In the genomic region with DNA sequence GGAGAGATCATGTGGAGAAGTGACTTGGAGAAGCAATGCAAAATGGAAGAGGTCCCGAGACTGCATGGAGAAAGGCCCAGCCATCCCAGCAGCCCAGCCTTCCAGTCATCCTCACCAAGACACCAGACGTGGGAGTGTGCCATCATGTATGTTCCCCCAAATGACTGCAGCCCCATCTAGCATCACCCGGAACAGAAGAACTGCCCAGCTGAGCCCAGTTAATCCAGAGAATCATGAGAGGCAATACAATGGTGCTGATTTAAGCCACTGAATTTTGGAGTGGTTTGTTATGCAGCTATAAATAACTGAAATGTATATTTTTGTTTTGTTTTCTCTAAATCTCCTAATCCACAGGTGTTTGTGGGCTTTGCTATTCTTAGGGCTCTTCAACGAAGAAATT, we compare ENCODE assay signal across 21 cellular contexts. TPM values are rescaled to one million over a fixed set of nuclear protein-coding genes. Genes with fewer than 3 reads are reported as not detected.
DNase-seq lines count a peak whose midpoint lies in the region; ATAC-seq and TF ChIP-seq lines count a peak whose summit lies in the region.
"Had no signal": no experiment of that assay in that cellular context is flagged by ENCODE, and none has a peak within 500 bp of the region (broad histone marks: within the 10 kb centered on the region; RNA-seq: fewer than 3 reads in every experiment).

No MANE protein-coding gene starts in this region.

- no peak overlapping the region for H3K23ac ChIP-seq in trophoblast cell (ENCODE audit: low read length)

- peaks cover 31% of the 10 kb centered on the region for H3K4me1 Mint-ChIP-seq in activated CD4-positive, alpha-beta memory T cell treated with anti-CD3 and anti-CD28 coated beads, Interleukin-2, amount 10 ng/mL, durations not matched to agents 7 days and 5 days
- H3K4me1 Mint-ChIP-seq in activated CD4-positive, alpha-beta memory T cell treated with anti-CD3 and anti-CD28 coated beads for 36 hours (ENCODE audit: low read depth): peaks cover 11% of the 10 kb centered on the region
- H3K4me1 Mint-ChIP-seq in GM23338 (peaks cover 18% of the 10 kb centered on the region), T-cell (peaks cover 21 to 38% (median 27%) of the 10 kb centered on the region in 3 donors)

- H3K79me2 ChIP-seq in GM23338 (replicated peaks; ENCODE audit: insufficient read depth): no peaks in the 10 kb centered on the region
- H3K79me2 ChIP-seq in trophoblast cell (ENCODE audit: control insufficient read depth, insufficient read depth, low read length, poor library complexity): no peaks in the 10 kb centered on the region

- no peak overlapping the region for H2AFZ ChIP-seq in GM23338
- no peak overlapping the region for H2AFZ ChIP-seq in trophoblast cell (ENCODE audit: insufficient read depth, low read length, poor library complexity)
- H2AFZ ChIP-seq: GM23248 had no signal

- intact Hi-C loops in activated CD4-positive, alpha-beta memory T cell treated with anti-CD3 and anti-CD28 coated beads for 36 hours (cut with micrococcal nuclease): no loop called here

- H3K4me3 Mint-ChIP-seq in activated CD4-positive, alpha-beta memory T cell treated with anti-CD3 and anti-CD28 coated beads, Interleukin-2, amount 10 ng/mL, durations not matched to agents 7 days and 5 days: no peak overlapping the region
- H3K4me3 Mint-ChIP-seq in activated CD4-positive, alpha-beta memory T cell treated with anti-CD3 and anti-CD28 coated beads for 36 hours: no peak overlapping the region
- H3K4me3 Mint-ChIP-seq in GM23338 (no peak overlapping the region), T-cell (peak overlapping the region in 1 of 3 donors; percentile 59)
- H3K4me3 Mint-ChIP-seq: CD14-positive monocyte, H9 had no signal

- H3K14ac ChIP-seq in trophoblast cell (ENCODE audit: low read length): no peak overlapping the region

- H3K36me3 Mint-ChIP-seq in activated CD4-positive, alpha-beta memory T cell treated with anti-CD3 and anti-CD28 coated beads, Interleukin-2, amount 10 ng/mL, durations not matched to agents 7 days and 5 days (ENCODE audit: low read depth): peaks cover 8% of the 10 kb centered on the region
- H3K36me3 Mint-ChIP-seq in activated CD4-positive, alpha-beta memory T cell treated with anti-CD3 and anti-CD28 coated beads for 36 hours: no peaks in the 10 kb centered on the region
- H3K36me3 Mint-ChIP-seq in GM23338 (ENCODE audit: low read depth): peaks cover 2% of the 10 kb centered on the region; the same call in 1 of the 3 replicates
- no peaks in the 10 kb centered on the region for H3K36me3 Mint-ChIP-seq in T-cell
- H3K36me3 Mint-ChIP-seq: CD14-positive monocyte had no signal

- H3K9ac ChIP-seq in trophoblast cell (ENCODE audit: low read length): peak overlapping the region; percentile 68
- H3K9ac ChIP-seq: GM23248 had no signal

- peaks cover 9% of the 10 kb centered on the region; the same call in 1 of the 2 replicates for H3K4me1 ChIP-seq in GM23338 (ENCODE audit: insufficient read depth)
- no peaks in the 10 kb centered on the region for H3K4me1 ChIP-seq in trophoblast cell (ENCODE audit: control insufficient read depth in 1 of 2, insufficient read depth in 2 of 2, low read length in 2 of 2)

- peak overlapping the region; percentile 16 for H4K8ac ChIP-seq in trophoblast cell (ENCODE audit: low read depth, low read length)

- H3K27ac ChIP-seq in GM23338 (ENCODE audit: low read depth): no peak overlapping the region
- no peak overlapping the region for H3K27ac ChIP-seq in trophoblast cell (ENCODE audit: low read depth, low read length)
- H3K27ac ChIP-seq: 22Rv1, A549, GM23248, HL-60 had no signal

- DNase-seq in activated CD4-positive, alpha-beta memory T cell treated with anti-CD3 and anti-CD28 coated beads, Interleukin-2, amount 10 ng/mL, durations not matched to agents 7 days and 5 days: no peak
- DNase-seq in activated CD4-positive, alpha-beta memory T cell treated with anti-CD3 and anti-CD28 coated beads for 36 hours: no peak
- DNase-seq in GM23338 (ENCODE audit: low spot score) (no peak), T-cell (no peak), trophoblast cell (no peak)
- DNase-seq: AML-193; Calu3; CD4-positive, alpha-beta memory T cell; DMS79 treated with DMSO at 0.1 percent for 48 hours; EL; GM23248; H9; IMR-90; KBM-7 had no signal

- no peaks in the 10 kb centered on the region for H4K20me1 ChIP-seq in GM23338 (replicated peaks; ENCODE audit: insufficient read depth)

- WGBS in trophoblast cell (ENCODE audit: extremely low coverage, insufficient coverage, insufficient read length): no CpG with 5 or more reads among the region's 4 CpGs

- CTCF ChIA-PET in activated CD4-positive, alpha-beta memory T cell treated with anti-CD3 and anti-CD28 coated beads, Interleukin-2, amount 10 ng/mL, durations not matched to agents 7 days and 5 days (lab: Charles Lee): interaction anchor here (2.5 kb wide), 1 partner anchor 18 kb away, joined by 21 read pairs; no protein-coding TSS in a partner anchor
- CTCF ChIA-PET in activated CD4-positive, alpha-beta memory T cell treated with anti-CD3 and anti-CD28 coated beads for 36 hours (lab: Charles Lee): interaction anchor here (1.5 to 2.7 kb wide), 3 partner anchors 14 to 35 kb away, joined by 3 to 13 read pairs (median 6); no protein-coding TSS in a partner anchor
- CTCF ChIA-PET in T-cell (lab: Charles Lee): no interaction called here

- TF ChIP-seq CTCF in GM23338 (conservative IDR thresholded peaks at IDR 0.05; ENCODE audit: low read depth in 2 of 2): no peak

- H3F3A ChIP-seq in GM23338 (replicated peaks; ENCODE audit: low read depth): no peaks in the 10 kb centered on the region

- no peak overlapping the region for H2BK120ac ChIP-seq in trophoblast cell (ENCODE audit: insufficient read depth, low read length, poor library complexity)

- H3K79me1 ChIP-seq in trophoblast cell (ENCODE audit: low read length): no peaks in the 10 kb centered on the region

- H3K9me2 ChIP-seq in GM23338 (ENCODE audit: insufficient read depth): no peaks in the 10 kb centered on the region

- H4K12ac ChIP-seq in trophoblast cell (ENCODE audit: low read depth, low read length): no peak overlapping the region

- H3K36me3 ChIP-seq in GM23338 (ENCODE audit: insufficient read depth) (no peaks in the 10 kb centered on the region), trophoblast cell (ENCODE audit: control insufficient read depth in 1 of 2, insufficient read depth in 2 of 2, low read length in 2 of 2) (no peaks in the 10 kb centered on the region)

- no peak overlapping the region for H4K91ac ChIP-seq in trophoblast cell (ENCODE audit: low read depth, low read length)

- H2BK12ac ChIP-seq in trophoblast cell (ENCODE audit: low read length): no peak overlapping the region

- H3K27me3 ChIP-seq in GM23338 (ENCODE audit: insufficient read depth): no peaks in the 10 kb centered on the region
- H3K27me3 ChIP-seq in trophoblast cell (ENCODE audit: insufficient read depth, low read length): no peaks in the 10 kb centered on the region

- peak overlapping the region; percentile 16 for H3K27ac Mint-ChIP-seq in activated CD4-positive, alpha-beta memory T cell treated with anti-CD3 and anti-CD28 coated beads, Interleukin-2, amount 10 ng/mL, durations not matched to agents 7 days and 5 days
- no peak overlapping the region for H3K27ac Mint-ChIP-seq in activated CD4-positive, alpha-beta memory T cell treated with anti-CD3 and anti-CD28 coated beads for 36 hours
- H3K27ac Mint-ChIP-seq in GM23338: no peak overlapping the region
- peak overlapping the region; percentile 22 to 52 for H3K27ac Mint-ChIP-seq in T-cell
- H3K27ac Mint-ChIP-seq: CD14-positive monocyte, H9 had no signal

- H3K4me3 ChIP-seq in GM23338 (no peak overlapping the region), trophoblast cell (ENCODE audit: low read depth, low read length) (no peak overlapping the region)
- H3K4me3 ChIP-seq: A549, GM12878, GM23248 had no signal

- H3K27me3 Mint-ChIP-seq in activated CD4-positive, alpha-beta memory T cell treated with anti-CD3 and anti-CD28 coated beads, Interleukin-2, amount 10 ng/mL, durations not matched to agents 7 days and 5 days: peaks cover 13% of the 10 kb centered on the region
- H3K27me3 Mint-ChIP-seq in activated CD4-positive, alpha-beta memory T cell treated with anti-CD3 and anti-CD28 coated beads for 36 hours: no peaks in the 10 kb centered on the region
- peaks cover under 1% of the 10 kb centered on the region for H3K27me3 Mint-ChIP-seq in GM23338 (ENCODE audit: insufficient read depth, low read depth, poor library complexity)
- no peaks in the 10 kb centered on the region for H3K27me3 Mint-ChIP-seq in T-cell
- H3K27me3 Mint-ChIP-seq: CD4-positive, alpha-beta memory T cell had no signal

- no peak overlapping the region for H3K18ac ChIP-seq in trophoblast cell (ENCODE audit: low read length)

- no peak overlapping the region for H2AK5ac ChIP-seq in trophoblast cell (ENCODE audit: low read length)

- H3K9me3 Mint-ChIP-seq in activated CD4-positive, alpha-beta memory T cell treated with anti-CD3 and anti-CD28 coated beads, Interleukin-2, amount 10 ng/mL, durations not matched to agents 7 days and 5 days: peaks cover 7% of the 10 kb centered on the region
- H3K9me3 Mint-ChIP-seq in activated CD4-positive, alpha-beta memory T cell treated with anti-CD3 and anti-CD28 coated beads for 36 hours: peaks cover 8% of the 10 kb centered on the region
- H3K9me3 Mint-ChIP-seq in GM23338 (peaks cover 6% of the 10 kb centered on the region; the same call in 2 of the 3 replicates), T-cell (no peaks in the 10 kb centered on the region)

- H3K9me3 ChIP-seq in trophoblast cell (ENCODE audit: insufficient read depth, low read depth, low read length): peaks cover 2% of the 10 kb centered on the region

- ATAC-seq in GM23338: no peak
- no peak for ATAC-seq in T-cell (replicated peaks in 1 of 4)
- ATAC-seq in GM21515 (IDR thresholded peaks at IDR 0.05; ENCODE audit: unreplicated experiment): no peak
- ATAC-seq in HG02763 (IDR thresholded peaks at IDR 0.05; ENCODE audit: unreplicated experiment): no peak
- ATAC-seq: A549, GM12878 had no signal

- H3K4ac ChIP-seq in trophoblast cell (ENCODE audit: low read depth, low read length): no peak overlapping the region

- H2BK5ac ChIP-seq in trophoblast cell (ENCODE audit: low read depth, low read length, poor library complexity): no peak overlapping the region

- H3K4me2 ChIP-seq in GM23338 (no peak overlapping the region), trophoblast cell (ENCODE audit: low read length) (no peak overlapping the region)
- H3K4me2 ChIP-seq: A549 had no signal

- POLR2A ChIA-PET in activated CD4-positive, alpha-beta memory T cell treated with anti-CD3 and anti-CD28 coated beads, Interleukin-2, amount 10 ng/mL, durations not matched to agents 7 days and 5 days (lab: Charles Lee): interaction anchor here (1.3 to 2.1 kb wide), 3 partner anchors 18 to 101 kb away, joined by 3 to 14 read pairs (median 4); no protein-coding TSS in a partner anchor
- POLR2A ChIA-PET in activated CD4-positive, alpha-beta memory T cell treated with anti-CD3 and anti-CD28 coated beads for 36 hours (lab: Charles Lee): no interaction called here
- POLR2A ChIA-PET in T-cell (lab: Charles Lee): no interaction called here

RNA-seq across cellular contexts. Expression of a gene that starts 22.5 kb away (rescaled TPM):
- total RNA-seq in activated CD4-positive, alpha-beta memory T cell treated with anti-CD3 and anti-CD28 coated beads, Interleukin-2, amount 10 ng/mL, durations not matched to agents 7 days and 5 days: 10 to 100 TPM; 70.1 to 71.8 TPM
- 10 to 100 TPM; 27.8 to 29.2 TPM for total RNA-seq in activated CD4-positive, alpha-beta memory T cell treated with anti-CD3 and anti-CD28 coated beads for 36 hours
- total RNA-seq in GM23338 (2014; rRNA removed; shearing (Covaris generic)): 234 and 254 TPM in 2 replicates
- 58.0 and 60.7 TPM in 2 replicates for polyA plus RNA-seq in GM23338 (2016; fragmentation: Nextera tagmentation; extraction: Ambion mirVana)
- total RNA-seq in T-cell: 10 to 100 TPM; 22.6 to 48.7 (median 27.0) TPM
- 100 and 103 TPM in 2 replicates for polyA plus RNA-seq in trophoblast cell (2013)

Comparison
In these comparisons a context has a peak if more than half of its experiments do, and no peak if none do; other contexts are left out.
1. H3K27ac Mint-ChIP-seq: peak in activated CD4-positive, alpha-beta memory T cell treated with anti-CD3 and anti-CD28 coated beads, Interleukin-2, amount 10 ng/mL, durations not matched to agents 7 days and 5 days (single experiment) and T-cell (2 of 2); none in activated CD4-positive, alpha-beta memory T cell treated with anti-CD3 and anti-CD28 coated beads for 36 hours (single experiment) and GM23338 (single experiment).
2. CTCF ChIA-PET loops: an anchor here in activated CD4-positive, alpha-beta memory T cell treated with anti-CD3 and anti-CD28 coated beads, Interleukin-2, amount 10 ng/mL, durations not matched to agents 7 days and 5 days (2.5 kb wide) and activated CD4-positive, alpha-beta memory T cell treated with anti-CD3 and anti-CD28 coated beads for 36 hours (1.5 to 2.7 kb wide); none called in T-cell.